Comparison of ENCODE assay signal across 8 cellular contexts in the genomic region with DNA sequence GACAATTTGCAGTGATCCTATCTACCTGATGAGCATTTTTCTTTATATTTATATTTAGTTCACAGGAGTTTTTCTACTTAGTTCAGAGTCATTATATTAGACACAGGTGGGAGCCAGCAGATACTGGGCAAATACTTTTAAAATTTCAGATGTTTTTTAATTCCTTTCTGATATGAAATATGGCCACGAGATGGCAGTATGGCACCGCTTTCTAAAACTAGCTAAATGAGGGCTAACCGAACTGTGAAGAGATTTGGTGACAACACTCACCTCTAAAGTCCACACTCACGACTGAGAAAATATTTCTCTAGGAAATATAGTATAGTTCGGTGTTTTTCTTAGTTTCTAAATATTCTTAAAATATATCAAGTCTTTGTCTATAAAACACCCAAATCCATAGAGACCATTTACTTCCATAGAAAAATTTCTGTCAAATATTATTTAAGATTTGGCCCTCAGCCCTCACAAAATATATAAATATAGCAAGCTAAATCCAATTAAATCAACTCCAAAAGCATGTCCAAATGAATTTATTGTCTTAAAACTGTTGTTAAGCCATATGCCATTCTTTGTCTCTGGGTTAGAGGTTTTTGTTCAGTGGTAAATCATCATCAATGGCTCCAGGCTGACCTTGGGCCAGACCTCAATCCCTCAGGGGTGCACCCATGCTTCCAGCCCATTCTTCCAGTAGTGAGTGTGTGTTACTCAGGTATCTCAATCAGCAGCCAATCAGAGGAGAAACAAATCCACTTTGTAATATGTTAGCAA.
DNase-seq lines count a peak whose midpoint lies in the region; ATAC-seq, FAIRE-seq and TF ChIP-seq lines count a peak whose summit lies in the region.

No MANE protein-coding gene starts in this region.

- H3K79me2 ChIP-seq in trophoblast cell (ENCODE audit: control insufficient read depth, insufficient read depth, low read length, poor library complexity): no peaks in the 10 kb centered on the region

- peaks cover 3 to 6% of the 10 kb centered on the region in 2 donors for H3K36me3 Mint-ChIP-seq in activated T-cell treated with anti-CD3 and anti-CD28 coated beads, Interleukin-2, amount 50 U/mL, for 72 hours (ENCODE audit: insufficient read depth in 2 of 2)

- H3K27me3 ChIP-seq in trophoblast cell (ENCODE audit: insufficient read depth, low read length): no peaks in the 10 kb centered on the region

- no CpG with 5 or more reads among the region's 5 CpGs for WGBS in trophoblast cell (ENCODE audit: extremely low coverage, insufficient coverage, insufficient read length)

- DNase-seq in D721Med (ENCODE audit: insufficient read length, low spot score): no peak
- peak; percentile 11 for DNase-seq in HuH-7.5 (ENCODE audit: low spot score)
- DNase-seq in RKO (ENCODE audit: low spot score): peak; percentile 67
- peak; percentile 68 to 76 for DNase-seq in activated T-cell treated with anti-CD3 and anti-CD28 coated beads, Interleukin-2, amount 50 U/mL, for 72 hours
- DNase-seq in fibroblast of the aortic adventitia (ENCODE audit: low read depth): peak; percentile 80
- DNase-seq in trophoblast cell: peak; percentile 52 to 94
- peak; percentile 65 for DNase-seq in ureter (ENCODE audit: low spot score)

- H3K9me3 ChIP-seq in trophoblast cell (ENCODE audit: insufficient read depth, low read depth, low read length): peaks cover 4% of the 10 kb centered on the region

- no peak overlapping the region for H3K4ac ChIP-seq in trophoblast cell (ENCODE audit: low read depth, low read length)

- no peak overlapping the region for H3K23ac ChIP-seq in trophoblast cell (ENCODE audit: low read length)

- H3K14ac ChIP-seq in trophoblast cell (ENCODE audit: low read length): no peak overlapping the region

- peaks cover 12 to 23% of the 10 kb centered on the region in 2 experiments for H3K36me3 ChIP-seq in trophoblast cell (ENCODE audit: control insufficient read depth in 1 of 2, insufficient read depth in 2 of 2, low read length in 2 of 2)

- no peaks in the 10 kb centered on the region for H3K27me3 Mint-ChIP-seq in activated T-cell treated with anti-CD3 and anti-CD28 coated beads, Interleukin-2, amount 50 U/mL, for 72 hours (ENCODE audit: low read depth)

- H2AFZ ChIP-seq in trophoblast cell (ENCODE audit: insufficient read depth, low read length, poor library complexity): no peak overlapping the region

- H3K79me1 ChIP-seq in trophoblast cell (ENCODE audit: low read length): no peaks in the 10 kb centered on the region

- H4K12ac ChIP-seq in trophoblast cell (ENCODE audit: low read depth, low read length): no peak overlapping the region

- TF ChIP-seq CTCF in D721Med (IDR thresholded peaks at IDR 0.05; ENCODE audit: insufficient read depth, missing control alignments) (peak; percentile 68), fibroblast of the aortic adventitia (IDR thresholded peaks at IDR 0.05; ENCODE audit: insufficient read depth, low read length) (peak; percentile 54)

- no peak overlapping the region for H2BK12ac ChIP-seq in trophoblast cell (ENCODE audit: low read length)

- H3K27ac Mint-ChIP-seq in activated T-cell treated with anti-CD3 and anti-CD28 coated beads, Interleukin-2, amount 50 U/mL, for 72 hours: no peak overlapping the region

- H3K4me3 ChIP-seq in fibroblast of the aortic adventitia (ENCODE audit: low read depth, low read length) (no peak overlapping the region), trophoblast cell (ENCODE audit: low read depth, low read length) (no peak overlapping the region)

- H3K9me3 Mint-ChIP-seq in activated T-cell treated with anti-CD3 and anti-CD28 coated beads, Interleukin-2, amount 50 U/mL, for 72 hours: no peaks in the 10 kb centered on the region

- H3K18ac ChIP-seq in trophoblast cell (ENCODE audit: low read length): no peak overlapping the region

- H3K27ac ChIP-seq in trophoblast cell (ENCODE audit: low read depth, low read length): no peak overlapping the region

- no peak overlapping the region for H2BK120ac ChIP-seq in trophoblast cell (ENCODE audit: insufficient read depth, low read length, poor library complexity)

- no peak overlapping the region for H4K91ac ChIP-seq in trophoblast cell (ENCODE audit: low read depth, low read length)

- no peak overlapping the region for H4K8ac ChIP-seq in trophoblast cell (ENCODE audit: low read depth, low read length)

- no peak overlapping the region for H3K9ac ChIP-seq in trophoblast cell (ENCODE audit: low read length)

- peaks cover 8% of the 10 kb centered on the region for H3K4me1 Mint-ChIP-seq in activated T-cell treated with anti-CD3 and anti-CD28 coated beads, Interleukin-2, amount 50 U/mL, for 72 hours (ENCODE audit: low read depth)

- no peak for FAIRE-seq in D721Med (lab: Jason Lieb, UNC)

- peaks cover 0 to 3% of the 10 kb centered on the region in 2 experiments for H3K4me1 ChIP-seq in trophoblast cell (ENCODE audit: control insufficient read depth in 1 of 2, insufficient read depth in 2 of 2, low read length in 2 of 2)

- no peak overlapping the region for H3K4me3 Mint-ChIP-seq in activated T-cell treated with anti-CD3 and anti-CD28 coated beads, Interleukin-2, amount 50 U/mL, for 72 hours

- no peak overlapping the region for H3K4me2 ChIP-seq in trophoblast cell (ENCODE audit: low read length)

- no peak overlapping the region for H2AK5ac ChIP-seq in trophoblast cell (ENCODE audit: low read length)

- ATAC-seq in activated T-cell treated with anti-CD3 and anti-CD28 coated beads, Interleukin-2, amount 50 U/mL, for 72 hours (replicated peaks in 1 of 2): peak; percentile 51 to 70
- ATAC-seq in GM18517 (IDR thresholded peaks at IDR 0.05; ENCODE audit: unreplicated experiment): no peak

- H2BK5ac ChIP-seq in trophoblast cell (ENCODE audit: low read depth, low read length, poor library complexity): no peak overlapping the region
